Comparison of ENCODE assay signal across 16 cellular contexts in genomic region chr1:67942269-67942668, GRCh38.
DNase-seq lines count a peak whose midpoint lies in the region; ATAC-seq and TF ChIP-seq lines count a peak whose summit lies in the region.
"Had no signal": no experiment of that assay in that cellular context is flagged by ENCODE, and none has a peak within 500 bp of the region (broad histone marks: within the 10 kb centered on the region; RNA-seq: fewer than 3 reads in every experiment).

No MANE protein-coding gene starts in this region.

- no peak for TF ChIP-seq CTCF in SK-N-SH (IDR thresholded peaks at IDR 0.05)

- H3K4me2 ChIP-seq in SK-N-SH, result no peak overlapping the region
- H3K4me2 ChIP-seq: PC-9 had no signal

- CTCF ChIA-PET in SK-N-SH (lab: Yijun Ruan, JAX), result interaction anchor here (0.9 to 1.7 kb wide), 4 partner anchors 20 to 68 kb away, joined by 3 to 4 read pairs (median 3); no protein-coding TSS in a partner anchor

- DNase-seq in SK-N-SH (no peak), OCI-M1 (lab: John Stamatoyannopoulos, UW) (peak; percentile 27), fibroblast of gingiva (ENCODE audit: low read depth) (peak; percentile 20), COR-L47 (lab: John Stamatoyannopoulos, UW) (no peak), anterior cingulate cortex (lab: John Stamatoyannopoulos, UW) (no peak)
- DNase-seq: CD4-positive, alpha-beta T cell; DMS79 treated with DMSO at 0.1 percent for 48 hours; H7; Kasumi-1; NCI-H2081; NCI-H2227 treated with DMSO at 0.1 percent for 48 hours; NCI-H524 treated with DMSO at 0.1 percent for 48 hours; PC-9; SJCRH30 had no signal

- H3K9me3 ChIP-seq in SK-N-SH, result no peaks in the 10 kb centered on the region
- H3K9me3 ChIP-seq: SJCRH30 had no signal

- no peak overlapping the region for H3K27ac ChIP-seq in SK-N-SH (ENCODE audit: low read depth in 2 of 2, low read length in 1 of 2)
- H3K27ac ChIP-seq: PC-9, SJCRH30 had no signal

- no peaks in the 10 kb centered on the region; the same call in 1 of the 2 replicates for H3K79me2 ChIP-seq in SK-N-SH (ENCODE audit: insufficient read depth)

- no peak overlapping the region for H3K4me3 ChIP-seq in SK-N-SH (ENCODE audit: low read depth in 2 of 2, low read length in 1 of 2)
- H3K4me3 ChIP-seq: PC-9, SJCRH30 had no signal

- TF ChIP-seq RAD21 in SK-N-SH (IDR thresholded peaks at IDR 0.05; ENCODE audit: low read length), result no peak

- no peaks in the 10 kb centered on the region for H3K27me3 ChIP-seq in SK-N-SH (ENCODE audit: insufficient read depth)
- H3K27me3 ChIP-seq: SJCRH30 had no signal

- no peak for TF ChIP-seq EP300 in SK-N-SH (IDR thresholded peaks at IDR 0.05; ENCODE audit: borderline replicate concordance in 1 of 2, low read depth in 1 of 2, low read length in 1 of 2)

- no peaks in the 10 kb centered on the region for H3K36me3 ChIP-seq in SK-N-SH (replicated peaks in 1 of 2; ENCODE audit: control insufficient read depth in 1 of 2, insufficient read depth in 2 of 2, low read length in 1 of 2)
- H3K36me3 ChIP-seq: SJCRH30 had no signal

- H3K4me1 ChIP-seq in SK-N-SH (ENCODE audit: control insufficient read depth in 1 of 2, insufficient read depth in 2 of 2, low read depth in 1 of 2, low read length in 1 of 2), result peaks cover 5 to 49% of the 10 kb centered on the region in 2 experiments

- ATAC-seq in SK-N-SH treated with all-trans-retinoic acid at 6 μM for 48 hours, result no peak
- no peak for ATAC-seq in HG02610 (IDR thresholded peaks at IDR 0.05; ENCODE audit: unreplicated experiment)

- no peaks in the 10 kb centered on the region for H4K20me1 ChIP-seq in SK-N-SH (ENCODE audit: insufficient read depth)

- no peak overlapping the region for H3K9ac ChIP-seq in SK-N-SH

- H3K9me2 ChIP-seq in SK-N-SH, result no peaks in the 10 kb centered on the region

- no peaks in the 10 kb centered on the region for H3F3A ChIP-seq in SK-N-SH (replicated peaks; ENCODE audit: insufficient read depth)

- H2AFZ ChIP-seq in SK-N-SH (ENCODE audit: low read depth), result 0 out of 2 replicates have a peak overlapping the region, but pooled peaks have one; percentile 26
- H2AFZ ChIP-seq: PC-9 had no signal

- POLR2A ChIA-PET in SK-N-SH (lab: Yijun Ruan, JAX), result no interaction called here

TF ChIP-seq in SK-N-SH, 30 proteins besides CTCF, POLR2A, EP300 and RAD21 (continues in another document):
- no peak for TF ChIP-seq RFX5 (IDR thresholded peaks at IDR 0.05; ENCODE audit: low read length)
- TF ChIP-seq FOXJ3 (CRISPR knock-in tag; IDR thresholded peaks at IDR 0.05), result no peak
- no peak for TF ChIP-seq REST (IDR thresholded peaks at IDR 0.05; ENCODE audit: low read depth, low read length)
- TF ChIP-seq EZH2phosphoT487 (IDR thresholded peaks at IDR 0.05; ENCODE audit: borderline replicate concordance, low read depth), result no peak
- no peak for TF ChIP-seq GABPA (IDR thresholded peaks at IDR 0.05; ENCODE audit: low read depth)
- no peak for TF ChIP-seq POLR2AphosphoS5 (IDR thresholded peaks at IDR 0.05; ENCODE audit: low read depth, low read length)
- TF ChIP-seq ZBTB33 (IDR thresholded peaks at IDR 0.05; ENCODE audit: borderline replicate concordance, low read depth), result no peak
- no peak for TF ChIP-seq GATA2 (CRISPR knock-in tag; IDR thresholded peaks at IDR 0.05)

TF ChIP-seq in SK-N-SH treated with all-trans-retinoic acid at 6 μM for 48 hours, 23 proteins besides CTCF, POLR2A, EP300 and RAD21:
- no peak for TF ChIP-seq CSRNP3 (CRISPR knock-in tag; IDR thresholded peaks at IDR 0.05)
- no peak for TF ChIP-seq BACH2 (CRISPR knock-in tag; IDR thresholded peaks at IDR 0.05; ENCODE audit: borderline replicate concordance)
- no peak for TF ChIP-seq CSDC2 (CRISPR knock-in tag; IDR thresholded peaks at IDR 0.05)
- no peak for TF ChIP-seq PPARA (CRISPR knock-in tag; IDR thresholded peaks at IDR 0.05; ENCODE audit: borderline replicate concordance)
- no peak for TF ChIP-seq ZFP30 (CRISPR knock-in tag; IDR thresholded peaks at IDR 0.05)
- no peak for TF ChIP-seq POU6F1 (CRISPR knock-in tag; IDR thresholded peaks at IDR 0.05; ENCODE audit: borderline replicate concordance, low read depth)
- no peak for TF ChIP-seq ZNF70 (CRISPR knock-in tag; IDR thresholded peaks at IDR 0.05)
- no peak for TF ChIP-seq ZFP3 (CRISPR knock-in tag; IDR thresholded peaks at IDR 0.05)
- no peak for TF ChIP-seq CREB5 (CRISPR knock-in tag; IDR thresholded peaks at IDR 0.05; ENCODE audit: low read depth)
- no peak for TF ChIP-seq GLIS3 (CRISPR knock-in tag; IDR thresholded peaks at IDR 0.05)
- TF ChIP-seq TOX (CRISPR knock-in tag; IDR thresholded peaks at IDR 0.05; ENCODE audit: borderline replicate concordance), result no peak
- TF ChIP-seq TCF4 (CRISPR knock-in tag; IDR thresholded peaks at IDR 0.05; ENCODE audit: borderline replicate concordance), result no peak
- no peak for TF ChIP-seq PATZ1 (CRISPR knock-in tag; IDR thresholded peaks at IDR 0.05; ENCODE audit: borderline replicate concordance)
- no peak for TF ChIP-seq ZC3H10 (CRISPR knock-in tag; IDR thresholded peaks at IDR 0.05)

Comparison
In these comparisons a context has a peak if more than half of its experiments do, and no peak if none do; other contexts are left out.
1. DNase-seq: peak in OCI-M1 (single experiment) and fibroblast of gingiva (single experiment); none in SK-N-SH (single experiment), COR-L47 (single experiment) and anterior cingulate cortex (0 of 58).